Comparison of ENCODE assay signal across 19 cellular contexts in the genomic region with DNA sequence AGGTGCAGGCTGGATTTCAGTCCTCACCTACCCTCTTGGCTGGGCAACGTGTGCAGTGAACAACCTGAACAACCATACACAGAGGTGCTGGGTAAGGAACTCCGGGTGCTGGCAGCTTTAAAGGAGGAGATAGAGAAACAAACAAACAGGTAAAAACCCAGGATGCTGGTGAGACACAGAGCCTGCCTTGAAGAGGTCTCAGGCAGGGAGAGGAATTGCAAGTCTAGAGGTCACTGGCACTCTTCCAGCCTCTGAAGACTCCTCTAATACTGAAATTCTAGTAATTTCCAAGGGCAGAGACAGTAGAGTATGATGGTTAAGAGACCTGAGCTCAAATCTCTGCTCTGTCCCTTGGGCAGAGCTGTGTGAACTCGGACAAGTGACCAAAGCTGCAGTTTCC.
A peak's percentile ranks its signal among the peaks of the same experiment; 100 is the strongest.
DNase-seq lines count a peak whose midpoint lies in the region; ATAC-seq, FAIRE-seq and TF ChIP-seq lines count a peak whose summit lies in the region.
"Had no signal": no experiment of that assay in that cellular context is flagged by ENCODE, and none has a peak within 500 bp of the region (broad histone marks: within the 10 kb centered on the region; RNA-seq: fewer than 3 reads in every experiment).

No MANE protein-coding gene starts in this region.

- TF ChIP-seq CTCF in fibroblast of pulmonary artery (IDR thresholded peaks at IDR 0.05; ENCODE audit: low read length, missing control alignments): no peak

- H3K4me3 ChIP-seq in fibroblast of pulmonary artery (replicated peaks; ENCODE audit: low read depth, low read length) (no peak overlapping the region), small intestine (ENCODE audit: low read depth in 1 of 2, low read length in 2 of 2) (no peak overlapping the region)
- H3K4me3 ChIP-seq: SJSA1 had no signal

- ATAC-seq in HG02870 (IDR thresholded peaks at IDR 0.05; ENCODE audit: unreplicated experiment): no peak
- ATAC-seq in HG02571 (IDR thresholded peaks at IDR 0.05; ENCODE audit: unreplicated experiment): no peak
- ATAC-seq: activated CD4-positive, alpha-beta T cell treated with anti-CD3 and anti-CD28 coated beads for 36 hours had no signal

- H3K9me3 ChIP-seq in small intestine (ENCODE audit: control insufficient read depth, low read depth): no peaks in the 10 kb centered on the region
- H3K9me3 ChIP-seq: SJSA1 had no signal

- WGBS in small intestine, 3 donors: 46 to 69% (median 53%) methylated on average over 3 of the region's 3 CpGs

- H3K36me3 ChIP-seq in small intestine (ENCODE audit: control insufficient read depth in 2 of 2, insufficient read depth in 2 of 2, low read length in 2 of 2): no peaks in the 10 kb centered on the region
- H3K36me3 ChIP-seq: SJSA1 had no signal

- peaks cover 0 to 3% of the 10 kb centered on the region in 2 donors for H3K4me1 ChIP-seq in small intestine (ENCODE audit: control insufficient read depth in 2 of 2, insufficient read depth in 1 of 2, low read depth in 1 of 2, low read length in 1 of 2)

- DNase-seq in DMS53 (lab: John Stamatoyannopoulos, UW) (peak; percentile 25), DMS53 treated with DMSO at 0.1 percent for 48 hours (lab: John Stamatoyannopoulos, UW; ENCODE audit: unreplicated experiment) (no peak), RCC 7860 (ENCODE audit: low spot score) (peak; percentile 13), fibroblast of pulmonary artery (ENCODE audit: low read depth) (peak; percentile 10), small intestine (peak; percentile 46)
- no peak for DNase-seq in activated CD4-positive, CD25-positive, alpha-beta regulatory T cell treated with anti-CD3 and anti-CD28 coated beads, Interleukin-2, amount 50 U/mL, for 72 hours
- DNase-seq: 8988T; activated CD4-positive, alpha-beta T cell treated with anti-CD3 and anti-CD28 coated beads for 36 hours; activated naive CD4-positive, alpha-beta T cell treated with anti-CD3 and anti-CD28 coated beads for 36 hours; cortex of kidney; NCI-H1694; NCI-H510A; stimulated activated CD4-positive, alpha-beta T cell treated with anti-CD3 and anti-CD28 coated beads, Interleukin-15, amount 100 ng/mL, for 24 hours; stimulated activated naive CD4-positive, alpha-beta T cell; T1000 had no signal

- H3K27me3 ChIP-seq in small intestine (ENCODE audit: control insufficient read depth in 2 of 2, insufficient read depth in 2 of 2, low read length in 2 of 2): no peaks in the 10 kb centered on the region
- H3K27me3 ChIP-seq: SJSA1 had no signal

- FAIRE-seq in RCC 7860 (lab: Jason Lieb, UNC) (no peak), small intestine (lab: Jason Lieb, UNC) (no peak)
- FAIRE-seq: astrocyte had no signal

- H3K27ac ChIP-seq in small intestine (ENCODE audit: low read depth in 1 of 2, low read length in 1 of 2): peak overlapping the region in 1 of 2 donors; percentile 6
- H3K27ac ChIP-seq: SJSA1 had no signal

Comparison
In these comparisons a context has a peak if more than half of its experiments do, and no peak if none do; other contexts are left out.
1. DNase-seq: peak in DMS53 (single experiment), RCC 7860 (single experiment), fibroblast of pulmonary artery (single experiment) and small intestine (single experiment); none in DMS53 treated with DMSO at 0.1 percent for 48 hours (single experiment) and activated CD4-positive, CD25-positive, alpha-beta regulatory T cell treated with anti-CD3 and anti-CD28 coated beads, Interleukin-2, amount 50 U/mL, for 72 hours (single experiment).